11 cellular contexts compared by ENCODE assay signal in genomic region chr7:64431838-64432237, GRCh38.
"Had no signal": no experiment of that assay in that cellular context is flagged by ENCODE, and none has a peak within 500 bp of the region (broad histone marks: within the 10 kb centered on the region; RNA-seq: fewer than 3 reads in every experiment).

No MANE protein-coding gene starts in this region.

- H3K4me1 ChIP-seq: HAP-1 had no signal

- H3K36me3 ChIP-seq: HAP-1 had no signal

- H3K9me3 ChIP-seq: HAP-1 had no signal

- H3K9ac ChIP-seq: GM23248 had no signal

- H2AFZ ChIP-seq: GM23248, GM23338 had no signal

- FAIRE-seq: H1, H54 had no signal

- DNase-seq: GM23248, GOT3, H7, H9, HCEC 1CT, HFFc6 had no signal

- H3K4me3 ChIP-seq: GM23248, GM23338, HAP-1 had no signal

- H3K27ac ChIP-seq: GM23248 had no signal

- H3K4me2 ChIP-seq: GM23338 had no signal

- ATAC-seq: GM23338, HCT116 had no signal
